8 cellular contexts compared by ENCODE assay signal in genomic region chr9:93576296-93577044, GRCh38. TPM values are rescaled to one million over a fixed set of nuclear protein-coding genes. Genes with fewer than 3 reads are reported as not detected.
DNase-seq lines count a peak whose midpoint lies in the region; ATAC-seq and TF ChIP-seq lines count a peak whose summit lies in the region.

PHF2 (plus strand) TSS chr9:93576584; CDS start chr9:93576774, 190 bp downstream.

- no peaks in the 10 kb centered on the region for H3K9me3 ChIP-seq in CD8-positive, alpha-beta T cell (ENCODE audit: low read length)
- no peaks in the 10 kb centered on the region for H3K9me3 ChIP-seq in OCI-LY1 (ENCODE audit: low read length)

- peak in 2 of 7 experiments; percentile 34 to 46 for DNase-seq in CD8-positive, alpha-beta T cell
- DNase-seq in hepatic stellate cell (ENCODE audit: low spot score) (peak; percentile 67), retinal pigment epithelial cell (ENCODE audit: low read depth) (no peak)

- peak within 1 kb of the TSS; percentile 86 for H3K4me2 ChIP-seq in OCI-LY1 (ENCODE audit: low read length)

- ATAC-seq in CD8-positive, alpha-beta T cell = peak; percentile 59
- peak; percentile 37 for ATAC-seq in GM21619 (IDR thresholded peaks at IDR 0.05; ENCODE audit: unreplicated experiment)
- no peak for ATAC-seq in HG03439 (IDR thresholded peaks at IDR 0.05; ENCODE audit: unreplicated experiment)
- no peak for ATAC-seq in GM21786 (IDR thresholded peaks at IDR 0.05; ENCODE audit: unreplicated experiment)

- no peaks in the 10 kb centered on the region for H3K27me3 ChIP-seq in CD8-positive, alpha-beta T cell (ENCODE audit: insufficient read depth, low read length)
- H3K27me3 ChIP-seq in OCI-LY1 (ENCODE audit: insufficient read depth, low read length) = peaks cover 4% of the 10 kb centered on the region; the same call in 1 of the 2 replicates

- CTCF ChIA-PET in CD8-positive, alpha-beta T cell (lab: Charles Lee) = no interaction called here

- peak within 1 kb of the TSS; percentile 90 for H3K4me3 Mint-ChIP-seq in CD8-positive, alpha-beta T cell

- POLR2A ChIA-PET in CD8-positive, alpha-beta T cell (lab: Charles Lee) = interaction anchor here (1.3 to 2.3 kb wide), 3 partner anchors 10 to 23 kb away, joined by 5 to 27 read pairs (median 12); no protein-coding TSS in a partner anchor

- intact Hi-C loops in CD8-positive, alpha-beta T cell (cut with DNase I, micrococcal nuclease) = loop anchor here (1.0 to 10.0 kb wide), 5 partner anchors 10 to 1454 kb away; partner anchors contain the start of genes IARS1 (in 1 of the 2) and ZNF169 (in 1 of the 2)

- no peaks in the 10 kb centered on the region for H3K9me2 ChIP-seq in OCI-LY1 (ENCODE audit: low read depth, low read length)

- H3K4me3 ChIP-seq in CD8-positive, alpha-beta T cell (ENCODE audit: low read depth, low read length) = peak within 1 kb of the TSS; percentile 85
- H3K4me3 ChIP-seq in OCI-LY1 (ENCODE audit: low read depth, low read length, poor library complexity, severe bottlenecking) (peak within 1 kb of the TSS; percentile 91), retinal pigment epithelial cell (ENCODE audit: low read length) (peak within 1 kb of the TSS; percentile 57)

- 0 to 1% (median 1%) methylated on average over 56 to 129 of the region's 134 CpGs for WGBS in adipose tissue, 3 donors

- peaks cover 50% of the 10 kb centered on the region for H3K4me1 Mint-ChIP-seq in CD8-positive, alpha-beta T cell (ENCODE audit: low read depth)

- no peaks in the 10 kb centered on the region for H3F3A ChIP-seq in OCI-LY1 (ENCODE audit: insufficient read depth, low read length)

- no peaks in the 10 kb centered on the region for H4K20me1 ChIP-seq in OCI-LY1 (ENCODE audit: insufficient read depth, low read length)

- TF ChIP-seq CTCF in CD8-positive, alpha-beta T cell (IDR thresholded peaks at IDR 0.05) = no peak
- TF ChIP-seq CTCF in OCI-LY1 (IDR thresholded peaks at IDR 0.05; ENCODE audit: low read length) (no peak), retinal pigment epithelial cell (conservative IDR thresholded peaks at IDR 0.05; ENCODE audit: low read depth, low read length) (no peak)

- H3K36me3 Mint-ChIP-seq in CD8-positive, alpha-beta T cell = peaks cover 4% of the 10 kb centered on the region

- no peaks in the 10 kb centered on the region for H3K27me3 Mint-ChIP-seq in CD8-positive, alpha-beta T cell (ENCODE audit: low read depth)

- no peaks in the 10 kb centered on the region for H3K79me2 ChIP-seq in OCI-LY1 (ENCODE audit: insufficient read depth, low read length)

- H3K9me3 Mint-ChIP-seq in CD8-positive, alpha-beta T cell = no peaks in the 10 kb centered on the region

- peak within 1 kb of the TSS; percentile 96 for H3K9ac ChIP-seq in OCI-LY1 (ENCODE audit: low read length)

- no peaks in the 10 kb centered on the region for H3K36me3 ChIP-seq in CD8-positive, alpha-beta T cell (ENCODE audit: insufficient read depth, low read length)
- H3K36me3 ChIP-seq in OCI-LY1 (ENCODE audit: insufficient read depth, low read length) = no peaks in the 10 kb centered on the region; the same call in 1 of the 2 replicates

- H3K27ac Mint-ChIP-seq in CD8-positive, alpha-beta T cell = peak within 1 kb of the TSS; percentile 94

- peak within 1 kb of the TSS; percentile 67 for H3K27ac ChIP-seq in CD8-positive, alpha-beta T cell (ENCODE audit: low read depth, low read length)
- H3K27ac ChIP-seq in OCI-LY1 (ENCODE audit: low read depth, low read length, poor library complexity, severe bottlenecking) = no peak within 1 kb of the TSS
- peak within 1 kb of the TSS; percentile 63 for H3K27ac ChIP-seq in adipose tissue (ENCODE audit: low read depth, low read length)

- peaks cover 28% of the 10 kb centered on the region for H3K4me1 ChIP-seq in CD8-positive, alpha-beta T cell (ENCODE audit: insufficient read depth, low read length)
- peaks cover 21% of the 10 kb centered on the region for H3K4me1 ChIP-seq in OCI-LY1 (ENCODE audit: insufficient read depth, low read length, severe bottlenecking)

- no peak within 1 kb of the TSS for H2AFZ ChIP-seq in OCI-LY1 (ENCODE audit: low read length)

RNA-seq across cellular contexts. Expression of gene PHF2, which starts in this region (rescaled TPM):
- total RNA-seq in CD8-positive, alpha-beta T cell = 10 to 100 TPM; 23.9 to 25.7 TPM
- 10 to 100 TPM in 2 of 3 donors, 1 to 10 TPM in 1; 9.5 to 25.1 (median 17.6) TPM for polyA plus RNA-seq in adipose tissue

Comparison
In these comparisons a context has a peak if more than half of its experiments do, and no peak if none do; other contexts are left out.
1. ATAC-seq: peak in CD8-positive, alpha-beta T cell (single experiment) and GM21619 (single experiment); none in HG03439 (single experiment) and GM21786 (single experiment).
2. Peak in every context shown above with its lines, with median percentiles within 50 percentile points of each other: H3K4me3 ChIP-seq.